Comparison of ENCODE assay signal across 21 cellular contexts in genomic region chr1:87918398-87918797, GRCh38.
"Had no signal": no experiment of that assay in that cellular context is flagged by ENCODE, and none has a peak within 500 bp of the region (broad histone marks: within the 10 kb centered on the region; RNA-seq: fewer than 3 reads in every experiment).

No MANE protein-coding gene starts in this region.

- H3K4me3 Mint-ChIP-seq: activated CD8-positive, alpha-beta T cell treated with anti-CD3 and anti-CD28 coated beads, Interleukin-2, amount 10 ng/mL, durations not matched to agents 7 days and 5 days; naive B cell; neural crest cell had no signal

- H3K9me3 Mint-ChIP-seq: neural crest cell had no signal

- H3K27me3 Mint-ChIP-seq: progenitor cell of endocrine pancreas had no signal

- ATAC-seq: activated CD8-positive, alpha-beta T cell treated with anti-CD3 and anti-CD28 coated beads, Interleukin-2, amount 10 ng/mL, durations not matched to agents 7 days and 5 days; activated naive CD4-positive, alpha-beta T cell treated with anti-CD3 and anti-CD28 coated beads, Interleukin-2, amount 50 U/mL, for 72 hours; left lobe of liver; lower lobe of right lung had no signal

- H3K4me1 Mint-ChIP-seq: naive B cell, neural crest cell had no signal

- H3K4me3 ChIP-seq: breast epithelium, lower lobe of right lung, right atrium auricular region, thyroid gland had no signal

- H3K27ac Mint-ChIP-seq: activated CD8-positive, alpha-beta T cell treated with anti-CD3 and anti-CD28 coated beads, Interleukin-2, amount 10 ng/mL, durations not matched to agents 7 days and 5 days; activated naive CD4-positive, alpha-beta T cell treated with anti-CD3 and anti-CD28 coated beads, Interleukin-2, amount 50 U/mL, for 72 hours; naive B cell; progenitor cell of endocrine pancreas had no signal

- H3K27ac ChIP-seq: breast epithelium, epithelial cell of prostate, lower lobe of right lung, right atrium auricular region, thyroid gland had no signal

- H3K4me1 ChIP-seq: breast epithelium, lower lobe of right lung, right atrium auricular region, thyroid gland had no signal

- H3K36me3 Mint-ChIP-seq: naive B cell had no signal

- DNase-seq: activated CD4-positive, alpha-beta T cell treated with anti-CD3 and anti-CD28 coated beads for 1 hour; activated CD4-positive, alpha-beta T cell treated with anti-CD3 and anti-CD28 coated beads, Interleukin-2, amount 50 U/mL, for 1 hour; activated CD8-positive, alpha-beta T cell treated with anti-CD3 and anti-CD28 coated beads, Interleukin-2, amount 10 ng/mL, durations not matched to agents 7 days and 5 days; activated gamma-delta T cell treated with Interleukin-2 at 50 U/mL for 16 hours; cortex of kidney; foreskin melanocyte; kidney; lower lobe of right lung; naive B cell; occipital lobe; stimulated activated CD4-positive, alpha-beta T cell treated with anti-CD3 and anti-CD28 coated beads, Interleukin-4, amount 100 ng/mL, for 24 hours; stimulated activated naive CD4-positive, alpha-beta T cell treated with Interleukin-2 at 50 U/mL for 16 hours; T-helper 1 cell had no signal

- H3K9me3 ChIP-seq: lower lobe of right lung, thyroid gland had no signal

- H3K27me3 ChIP-seq: breast epithelium, right atrium auricular region, thyroid gland had no signal

- H3K36me3 ChIP-seq: breast epithelium, lower lobe of right lung, right atrium auricular region, thyroid gland had no signal
